Comparison of ENCODE assay signal across 32 cellular contexts in genomic region chr9:93229636-93230035, GRCh38. TPM values are rescaled to one million over a fixed set of nuclear protein-coding genes. Genes with fewer than 3 reads are reported as not detected.
"Had no signal": no experiment of that assay in that cellular context is flagged by ENCODE, and none has a peak within 500 bp of the region (broad histone marks: within the 10 kb centered on the region; RNA-seq: fewer than 3 reads in every experiment).

No MANE protein-coding gene starts in this region.

- H3K9me3 ChIP-seq: adrenal gland, esophagus squamous epithelium, gastroesophageal sphincter had no signal

- H3K36me3 Mint-ChIP-seq: activated naive CD4-positive, alpha-beta T cell treated with anti-CD3 and anti-CD28 coated beads, Interleukin-2, amount 10 ng/mL, durations not matched to agents 7 days and 5 days; activated naive CD4-positive, alpha-beta T cell treated with anti-CD3 and anti-CD28 coated beads, Interleukin-2, amount 50 U/mL, for 72 hours; WTC11 had no signal

- H3K4me1 ChIP-seq: adrenal gland had no signal

- FAIRE-seq: colon, endometrium, endothelial cell of umbilical vein had no signal

- H3K27me3 ChIP-seq: adrenal gland, gastroesophageal sphincter had no signal

- H3K36me3 ChIP-seq: adrenal gland, esophagus squamous epithelium, gastroesophageal sphincter had no signal

- H3K4me3 Mint-ChIP-seq: activated CD4-positive, alpha-beta memory T cell treated with anti-CD3 and anti-CD28 coated beads, Interleukin-2, amount 10 ng/mL, durations not matched to agents 7 days and 5 days; activated CD4-positive, alpha-beta T cell treated with anti-CD3 and anti-CD28 coated beads, Interleukin-2, amount 10 ng/mL, durations not matched to agents 7 days and 5 days; activated naive CD4-positive, alpha-beta T cell treated with anti-CD3 and anti-CD28 coated beads, Interleukin-2, amount 10 ng/mL, durations not matched to agents 7 days and 5 days; activated T-cell treated with anti-CD3 and anti-CD28 coated beads, Interleukin-2, amount 50 U/mL, for 24 hours; activated T-cell treated with anti-CD3 and anti-CD28 coated beads, Interleukin-2, amount 50 U/mL, for 72 hours; effector memory CD8-positive, alpha-beta T cell; WTC11 had no signal

- ATAC-seq: activated naive CD4-positive, alpha-beta T cell treated with anti-CD3 and anti-CD28 coated beads, Interleukin-2, amount 50 U/mL, for 72 hours; activated T-cell treated with anti-CD3 and anti-CD28 coated beads, Interleukin-2, amount 50 U/mL, for 72 hours; effector memory CD8-positive, alpha-beta T cell; gastroesophageal sphincter; WTC11 had no signal

- H3K9me3 Mint-ChIP-seq: activated CD4-positive, alpha-beta memory T cell treated with anti-CD3 and anti-CD28 coated beads, Interleukin-2, amount 10 ng/mL, durations not matched to agents 7 days and 5 days; activated CD4-positive, alpha-beta T cell treated with anti-CD3 and anti-CD28 coated beads, Interleukin-2, amount 10 ng/mL, durations not matched to agents 7 days and 5 days; activated naive CD4-positive, alpha-beta T cell treated with anti-CD3 and anti-CD28 coated beads, Interleukin-2, amount 10 ng/mL, durations not matched to agents 7 days and 5 days; activated naive CD4-positive, alpha-beta T cell treated with anti-CD3 and anti-CD28 coated beads, Interleukin-2, amount 50 U/mL, for 72 hours; activated T-cell treated with anti-CD3 and anti-CD28 coated beads, Interleukin-2, amount 50 U/mL, for 24 hours; activated T-cell treated with anti-CD3 and anti-CD28 coated beads, Interleukin-2, amount 50 U/mL, for 72 hours; effector memory CD8-positive, alpha-beta T cell; WTC11 had no signal

- H3K27ac Mint-ChIP-seq: activated CD4-positive, alpha-beta memory T cell treated with anti-CD3 and anti-CD28 coated beads, Interleukin-2, amount 10 ng/mL, durations not matched to agents 7 days and 5 days; activated CD4-positive, alpha-beta T cell treated with anti-CD3 and anti-CD28 coated beads, Interleukin-2, amount 10 ng/mL, durations not matched to agents 7 days and 5 days; activated naive CD4-positive, alpha-beta T cell treated with anti-CD3 and anti-CD28 coated beads, Interleukin-2, amount 10 ng/mL, durations not matched to agents 7 days and 5 days; activated naive CD4-positive, alpha-beta T cell treated with anti-CD3 and anti-CD28 coated beads, Interleukin-2, amount 50 U/mL, for 72 hours; activated T-cell treated with anti-CD3 and anti-CD28 coated beads, Interleukin-2, amount 50 U/mL, for 24 hours; activated T-cell treated with anti-CD3 and anti-CD28 coated beads, Interleukin-2, amount 50 U/mL, for 72 hours; effector memory CD8-positive, alpha-beta T cell had no signal

- DNase-seq: activated CD4-positive, alpha-beta memory T cell treated with anti-CD3 and anti-CD28 coated beads, Interleukin-2, amount 10 ng/mL, durations not matched to agents 7 days and 5 days; activated CD4-positive, alpha-beta T cell treated with anti-CD3 and anti-CD28 coated beads for 1 hour; activated CD4-positive, alpha-beta T cell treated with anti-CD3 and anti-CD28 coated beads for 4 hours; activated CD4-positive, alpha-beta T cell treated with anti-CD3 and anti-CD28 coated beads, Interleukin-2, amount 10 ng/mL, durations not matched to agents 7 days and 5 days; activated CD4-positive, alpha-beta T cell treated with anti-CD3 and anti-CD28 coated beads, Interleukin-2, amount 50 U/mL, for 4 hours; activated CD8-positive, alpha-beta memory T cell treated with anti-CD3 and anti-CD28 coated beads, Interleukin-2, amount 50 U/mL, for 48 hours; activated gamma-delta T cell; activated naive CD4-positive, alpha-beta T cell; activated naive CD4-positive, alpha-beta T cell treated with anti-CD3 and anti-CD28 coated beads, Interleukin-2, amount 10 ng/mL, durations not matched to agents 7 days and 5 days; activated T-cell treated with anti-CD3 and anti-CD28 coated beads for 4 hours; activated T-cell treated with anti-CD3 and anti-CD28 coated beads, Interleukin-2, amount 50 U/mL, for 24 hours; activated T-cell treated with anti-CD3 and anti-CD28 coated beads, Interleukin-2, amount 50 U/mL, for 72 hours; adrenal gland; amygdala; aorta; caudate nucleus; cortex of kidney; dermis blood vessel endothelial cell; effector CD4-positive, alpha-beta T cell; effector memory CD8-positive, alpha-beta T cell; esophagus squamous epithelium; foreskin melanocyte; T-helper 2 cell had no signal

- H3K4me3 ChIP-seq: adrenal gland, esophagus squamous epithelium, gastroesophageal sphincter had no signal

- H3K27ac ChIP-seq: adrenal gland, epithelial cell of prostate, esophagus squamous epithelium had no signal

RNA-seq across cellular contexts. Expression of gene WNK2, which starts 45.7 kb away (rescaled TPM):
- total RNA-seq: activated CD4-positive, alpha-beta T cell treated with anti-CD3 and anti-CD28 coated beads, Interleukin-2, amount 10 ng/mL, durations not matched to agents 7 days and 5 days; dermis blood vessel endothelial cell; endothelial cell of umbilical vein; fibroblast of lung; fibroblast of villous mesenchyme had no signal
